ENCODE assay signal across 9 cellular contexts in genomic region chr2:192202373-192202772, GRCh38. TPM values are rescaled to one million over a fixed set of nuclear protein-coding genes. Genes with fewer than 3 reads are reported as not detected.
"Had no signal": no experiment of that assay in that cellular context is flagged by ENCODE, and none has a peak within 500 bp of the region (broad histone marks: within the 10 kb centered on the region; RNA-seq: fewer than 3 reads in every experiment).

No MANE protein-coding gene starts in this region.

- H3K4me3 ChIP-seq: K562 had no signal

- H3K9ac ChIP-seq: KMS-11 had no signal

- ATAC-seq: K562 had no signal

- H3K4me2 ChIP-seq: KMS-11 had no signal

- H3K27ac ChIP-seq: HL-60, KMS-11 had no signal

- FAIRE-seq: HTR-8/SVneo, K562 had no signal

- DNase-seq: IMR-90, KBM-7, KG1 had no signal

RNA-seq across cellular contexts. Expression of gene TMEFF2, which starts 7.6 kb away (rescaled TPM):
- total RNA-seq: HT-29, K562 had no signal
- polyA plus RNA-seq: IgD-negative memory B cell had no signal
